20 cellular contexts compared by ENCODE assay signal in genomic region chr12:59973515-59973914, GRCh38.
DNase-seq lines count a peak whose midpoint lies in the region; ATAC-seq and TF ChIP-seq lines count a peak whose summit lies in the region.
"Had no signal": no experiment of that assay in that cellular context is flagged by ENCODE, and none has a peak within 500 bp of the region (broad histone marks: within the 10 kb centered on the region; RNA-seq: fewer than 3 reads in every experiment).

No MANE protein-coding gene starts in this region.

- H3K27me3 Mint-ChIP-seq in natural killer cell treated with Interleukin-12 subunit alpha and Interleukin-12 subunit beta and Interleukin-15 and Interleukin-18, amount 100 ng/mL, for 72 hours: no peaks in the 10 kb centered on the region
- H3K27me3 Mint-ChIP-seq: activated B cell treated with CpG ODN at 0.5 μM for 24 hours; activated naive CD8-positive, alpha-beta T cell treated with anti-CD3 and anti-CD28 coated beads, Interleukin-2, amount 10 ng/mL, durations not matched to agents 7 days and 5 days had no signal

- no peaks in the 10 kb centered on the region for H3K9me2 ChIP-seq in HCT116 (ENCODE audit: insufficient read depth)
- no peaks in the 10 kb centered on the region for H3K9me2 ChIP-seq in SK-N-SH

- TF ChIP-seq POLR2A in HCT116 (IDR thresholded peaks at IDR 0.05; ENCODE audit: borderline replicate concordance, extremely low read depth, insufficient read depth, insufficient read length) (no peak), spleen (IDR thresholded peaks at IDR 0.05) (no peak)

- peaks cover 8% of the 10 kb centered on the region for H3F3A ChIP-seq in SK-N-SH (replicated peaks; ENCODE audit: insufficient read depth)

- no peaks in the 10 kb centered on the region for H3K27me3 ChIP-seq in ACC112 (ENCODE audit: insufficient read depth, low read length)
- H3K27me3 ChIP-seq in HCT116 (ENCODE audit: insufficient read depth, low read length): no peaks in the 10 kb centered on the region
- H3K27me3 ChIP-seq in SK-N-SH (ENCODE audit: insufficient read depth): no peaks in the 10 kb centered on the region; the same call in 1 of the 2 replicates
- no peaks in the 10 kb centered on the region for H3K27me3 ChIP-seq in spleen (replicated peaks in 1 of 7)
- H3K27me3 ChIP-seq: gastroesophageal sphincter had no signal

- TF ChIP-seq CTCF in HCT116 (IDR thresholded peaks at IDR 0.05 in 2 of 3, conservative IDR thresholded peaks at IDR 0.05 in 1 of 3; ENCODE audit: borderline replicate concordance in 1 of 3, insufficient read depth in 1 of 3, low read depth in 2 of 3, low read length in 2 of 3) (no peak), SK-N-SH (IDR thresholded peaks at IDR 0.05) (no peak), fibroblast of mammary gland (conservative IDR thresholded peaks at IDR 0.05; ENCODE audit: control insufficient read depth, insufficient read depth, low read depth, low read length) (no peak), spleen (IDR thresholded peaks at IDR 0.05 in 8 of 11, conservative IDR thresholded peaks at IDR 0.05 in 3 of 11) (no peak)

- no peaks in the 10 kb centered on the region for H3K9me3 ChIP-seq in HCT116 (ENCODE audit: control insufficient read depth in 1 of 2, insufficient read depth in 1 of 2, low read depth in 1 of 2, low read length in 2 of 2)
- H3K9me3 ChIP-seq in SK-N-SH: no peaks in the 10 kb centered on the region
- H3K9me3 ChIP-seq in spleen: no peaks in the 10 kb centered on the region
- H3K9me3 ChIP-seq: gastroesophageal sphincter had no signal

- 2% methylated on average over 2 of the region's 2 CpGs for WGBS in SK-N-SH (ENCODE audit: low lambda C conversion rate)
- WGBS in spleen, 5 donors: 72 to 81% (median 76%) methylated on average over 2 of the region's 2 CpGs

- H4K20me1 ChIP-seq in HCT116 (ENCODE audit: insufficient read depth) (no peaks in the 10 kb centered on the region), SK-N-SH (ENCODE audit: insufficient read depth) (no peaks in the 10 kb centered on the region)

- H3K36me3 ChIP-seq in ACC112 (ENCODE audit: insufficient read depth, low read length) (no peaks in the 10 kb centered on the region), HCT116 (ENCODE audit: control insufficient read depth in 1 of 2, insufficient read depth in 2 of 2, low read length in 2 of 2) (no peaks in the 10 kb centered on the region), SK-N-SH (replicated peaks in 1 of 2; ENCODE audit: control insufficient read depth in 1 of 2, insufficient read depth in 2 of 2, low read length in 1 of 2) (no peaks in the 10 kb centered on the region), spleen (no peaks in the 10 kb centered on the region)
- H3K36me3 ChIP-seq: gastroesophageal sphincter had no signal

- ATAC-seq in HCT116: peak; percentile 69
- no peak for ATAC-seq in natural killer cell treated with Interleukin-12 subunit alpha and Interleukin-12 subunit beta and Interleukin-15 and Interleukin-18, amount 100 ng/mL, for 72 hours
- ATAC-seq: gastroesophageal sphincter, GM12878, K562 had no signal

- no peak overlapping the region for H2AFZ ChIP-seq in ACC112 (ENCODE audit: low read length, unreplicated experiment)
- H2AFZ ChIP-seq in HCT116 (ENCODE audit: low read depth, low read length, poor library complexity, severe bottlenecking): peak overlapping the region; percentile 94
- no peak overlapping the region for H2AFZ ChIP-seq in SK-N-SH (ENCODE audit: low read depth)

- H3K4me1 ChIP-seq in ACC112 (ENCODE audit: control insufficient read depth, insufficient read depth, low read length, unreplicated experiment): peaks cover 15% of the 10 kb centered on the region
- peaks cover 12 to 21% of the 10 kb centered on the region in 2 experiments; a peak in 3 of 4 replicates for H3K4me1 ChIP-seq in HCT116 (ENCODE audit: control insufficient read depth in 1 of 2, insufficient read depth in 2 of 2, low read length in 2 of 2)
- no peaks in the 10 kb centered on the region for H3K4me1 ChIP-seq in SK-N-SH (ENCODE audit: control insufficient read depth in 1 of 2, insufficient read depth in 2 of 2, low read depth in 1 of 2, low read length in 1 of 2)
- no peaks in the 10 kb centered on the region for H3K4me1 ChIP-seq in spleen
- H3K4me1 ChIP-seq: gastroesophageal sphincter had no signal

- H3K27ac ChIP-seq in ACC112 (ENCODE audit: low read depth, low read length) (peak overlapping the region; percentile 60), HCT116 (ENCODE audit: low read depth, low read length) (no peak overlapping the region), SK-N-SH (ENCODE audit: low read depth in 2 of 2, low read length in 1 of 2) (no peak overlapping the region), spleen (no peak overlapping the region)
- H3K27ac ChIP-seq: coronary artery, gastroesophageal sphincter had no signal

- peak overlapping the region; percentile 31; the same call in 1 of the 2 replicates for H3K4me3 ChIP-seq in ACC112 (ENCODE audit: low read depth, low read length)
- 0 out of 4 replicates have a peak overlapping the region, but pooled peaks of 1 of the 2 experiments have one; percentile 0 for H3K4me3 ChIP-seq in HCT116 (replicated peaks in 1 of 2; ENCODE audit: low read depth in 1 of 2, low read length in 2 of 2)
- H3K4me3 ChIP-seq in SK-N-SH (ENCODE audit: low read depth in 2 of 2, low read length in 1 of 2): no peak overlapping the region
- H3K4me3 ChIP-seq in fibroblast of mammary gland (ENCODE audit: control insufficient read depth, low read depth, low read length): no peak overlapping the region
- no peak overlapping the region for H3K4me3 ChIP-seq in spleen
- H3K4me3 ChIP-seq: coronary artery, gastroesophageal sphincter, GM12878, K562 had no signal

- no peak overlapping the region for H3K27ac Mint-ChIP-seq in natural killer cell treated with Interleukin-12 subunit alpha and Interleukin-12 subunit beta and Interleukin-15 and Interleukin-18, amount 100 ng/mL, for 72 hours
- H3K27ac Mint-ChIP-seq: activated B cell treated with CpG ODN at 0.5 μM for 24 hours; activated naive CD8-positive, alpha-beta T cell treated with anti-CD3 and anti-CD28 coated beads, Interleukin-2, amount 10 ng/mL, durations not matched to agents 7 days and 5 days had no signal

- TF ChIP-seq RAD21 in HCT116 (IDR thresholded peaks at IDR 0.05; ENCODE audit: low read depth) (no peak), SK-N-SH (IDR thresholded peaks at IDR 0.05; ENCODE audit: low read length) (no peak)

- CTCF ChIA-PET in HCT116 (lab: Charles Lee) (no interaction called here), SK-N-SH (lab: Yijun Ruan, JAX) (no interaction called here)

- RAD21 ChIA-PET in HCT116 (lab: Charles Lee; ENCODE audit: low non-redundant PET in 1 of 2, low total read pairs in 2 of 2, uncharacterized antibody in 2 of 2, unreplicated experiment in 2 of 2): no interaction called here

- H3K9ac ChIP-seq in HCT116 (ENCODE audit: low read length): no peak overlapping the region
- no peak overlapping the region for H3K9ac ChIP-seq in SK-N-SH

- intact Hi-C loops in HCT116 (cut with micrococcal nuclease) (no loop called here), spleen (cut with DNase I; ENCODE audit: low total_unique reads) (no loop called here)

- H3K79me2 ChIP-seq in ACC112 (ENCODE audit: control insufficient read depth, insufficient read depth, low read length, unreplicated experiment): no peaks in the 10 kb centered on the region
- H3K79me2 ChIP-seq in HCT116 (ENCODE audit: insufficient read depth, low read length): no peaks in the 10 kb centered on the region
- no peaks in the 10 kb centered on the region; the same call in 1 of the 2 replicates for H3K79me2 ChIP-seq in SK-N-SH (ENCODE audit: insufficient read depth)

- H3K4me3 Mint-ChIP-seq in natural killer cell treated with Interleukin-12 subunit alpha and Interleukin-12 subunit beta and Interleukin-15 and Interleukin-18, amount 100 ng/mL, for 72 hours: no peak overlapping the region
- H3K4me3 Mint-ChIP-seq: activated B cell treated with CpG ODN at 0.5 μM for 24 hours; activated naive CD8-positive, alpha-beta T cell treated with anti-CD3 and anti-CD28 coated beads, Interleukin-2, amount 10 ng/mL, durations not matched to agents 7 days and 5 days had no signal

- no peaks in the 10 kb centered on the region for H3K4me1 Mint-ChIP-seq in natural killer cell treated with Interleukin-12 subunit alpha and Interleukin-12 subunit beta and Interleukin-15 and Interleukin-18, amount 100 ng/mL, for 72 hours (ENCODE audit: low read depth in 2 of 2)
- H3K4me1 Mint-ChIP-seq: activated B cell treated with CpG ODN at 0.5 μM for 24 hours; activated naive CD8-positive, alpha-beta T cell treated with anti-CD3 and anti-CD28 coated beads, Interleukin-2, amount 10 ng/mL, durations not matched to agents 7 days and 5 days had no signal

- H3K36me3 Mint-ChIP-seq in natural killer cell treated with Interleukin-12 subunit alpha and Interleukin-12 subunit beta and Interleukin-15 and Interleukin-18, amount 100 ng/mL, for 72 hours: peaks cover under 1% of the 10 kb centered on the region
- H3K36me3 Mint-ChIP-seq: activated naive CD8-positive, alpha-beta T cell treated with anti-CD3 and anti-CD28 coated beads, Interleukin-2, amount 10 ng/mL, durations not matched to agents 7 days and 5 days had no signal

- H3K9me3 Mint-ChIP-seq in natural killer cell treated with Interleukin-12 subunit alpha and Interleukin-12 subunit beta and Interleukin-15 and Interleukin-18, amount 100 ng/mL, for 72 hours: peaks cover 5% of the 10 kb centered on the region
- H3K9me3 Mint-ChIP-seq: activated naive CD8-positive, alpha-beta T cell treated with anti-CD3 and anti-CD28 coated beads, Interleukin-2, amount 10 ng/mL, durations not matched to agents 7 days and 5 days had no signal

- DNase-seq in HCT116 (ENCODE audit: low read depth, low spot score) (peak; percentile 40), SK-N-SH (no peak), fibroblast of mammary gland (ENCODE audit: low read depth) (peak; percentile 62), NCI-H1092 (lab: John Stamatoyannopoulos, UW) (no peak), spleen (no peak), RPMI8226 (no peak)
- DNase-seq in natural killer cell treated with Interleukin-12 subunit alpha and Interleukin-12 subunit beta and Interleukin-15 and Interleukin-18, amount 100 ng/mL, for 72 hours (ENCODE audit: low spot score): no peak
- DNase-seq: ACHN; activated B cell treated with CpG ODN at 0.5 μM for 24 hours; activated naive CD8-positive, alpha-beta T cell treated with anti-CD3 and anti-CD28 coated beads, Interleukin-2, amount 10 ng/mL, durations not matched to agents 7 days and 5 days; DMS53; NCI-H146; NCI-H748 treated with DMSO at 0.1 percent for 48 hours; stimulated activated CD4-positive, alpha-beta T cell treated with anti-CD3 and anti-CD28 coated beads, Interleukin-4, amount 100 ng/mL, for 1 hour; trophoblast cell had no signal

- TF ChIP-seq EP300 in SK-N-SH (IDR thresholded peaks at IDR 0.05; ENCODE audit: borderline replicate concordance in 1 of 2, low read depth in 1 of 2, low read length in 1 of 2): peak in 1 of 2 experiments; percentile 54; a peak in 1 of 4 replicates

- POLR2A ChIA-PET in HCT116 (lab: Charles Lee) (no interaction called here), SK-N-SH (lab: Yijun Ruan, JAX) (no interaction called here)

- H3K4me2 ChIP-seq in HCT116 (ENCODE audit: low read length) (peak overlapping the region; percentile 40), SK-N-SH (0 out of 2 replicates have a peak overlapping the region, but pooled peaks have one; percentile 0)

- no TSS peak for BruUV-seq in HCT116 (replicated peaks; lab: Mats Ljungman, UMichigan)

TF ChIP-seq in SK-N-SH, 30 proteins besides CTCF, POLR2A, EP300 and RAD21 (continues in another document):
- TF ChIP-seq ELF1 (IDR thresholded peaks at IDR 0.05): no peak
- peak; percentile 73 for TF ChIP-seq JUND (IDR thresholded peaks at IDR 0.05)

Comparison
In these comparisons a context has a peak if more than half of its experiments do, and no peak if none do; other contexts are left out.
1. DNase-seq: peak in HCT116 (single experiment) and fibroblast of mammary gland (single experiment); none in SK-N-SH (single experiment), natural killer cell treated with Interleukin-12 subunit alpha and Interleukin-12 subunit beta and Interleukin-15 and Interleukin-18, amount 100 ng/mL, for 72 hours (single experiment), NCI-H1092 (single experiment), spleen (single experiment) and RPMI8226 (single experiment).